In genomic region chr9:93207326-93207814, GRCh38 we compare ENCODE assay signal across 10 cellular contexts. TPM values are rescaled to one million over a fixed set of nuclear protein-coding genes. Genes with fewer than 3 reads are reported as not detected.
DNase-seq lines count a peak whose midpoint lies in the region; ATAC-seq and TF ChIP-seq lines count a peak whose summit lies in the region.
"Had no signal": no experiment of that assay in that cellular context is flagged by ENCODE, and none has a peak within 500 bp of the region (broad histone marks: within the 10 kb centered on the region; RNA-seq: fewer than 3 reads in every experiment).

No MANE protein-coding gene starts in this region.

- H3K27ac Mint-ChIP-seq in nephron, result peak overlapping the region; percentile 89 to 97 (median 94)

- no peak for ATAC-seq in activated T-cell treated with anti-CD3 and anti-CD28 coated beads, Interleukin-2, amount 50 U/mL, for 4 hours
- no peak for ATAC-seq in HG03457 (IDR thresholded peaks at IDR 0.05; ENCODE audit: unreplicated experiment)
- no peak for ATAC-seq in HG02840 (IDR thresholded peaks at IDR 0.05; ENCODE audit: low FRiP score, unreplicated experiment)

- peak; percentile 32 for DNase-seq in BJ (ENCODE audit: low read depth)
- peak; percentile 59 for DNase-seq in NCI-H2171 (lab: John Stamatoyannopoulos, UW)
- no peak for DNase-seq in activated T-cell treated with anti-CD3 and anti-CD28 coated beads, Interleukin-2, amount 50 U/mL, for 4 hours
- no peak for DNase-seq in erythroblast (lab: John Stamatoyannopoulos, UW)

- H3K4me1 Mint-ChIP-seq in nephron, result peaks cover 59% of the 10 kb centered on the region
- peaks cover 5% of the 10 kb centered on the region for H3K4me1 Mint-ChIP-seq in activated T-cell treated with anti-CD3 and anti-CD28 coated beads, Interleukin-2, amount 50 U/mL, for 4 hours (ENCODE audit: low read depth)

- no peaks in the 10 kb centered on the region for H3K9me3 Mint-ChIP-seq in nephron
- no peaks in the 10 kb centered on the region for H3K9me3 Mint-ChIP-seq in activated T-cell treated with anti-CD3 and anti-CD28 coated beads, Interleukin-2, amount 50 U/mL, for 4 hours

- TF ChIP-seq POLR2A in erythroblast (IDR thresholded peaks at IDR 0.05; ENCODE audit: low read length), result no peak

- H3K4me1 ChIP-seq in duodenal mucosa (ENCODE audit: control insufficient read depth in 1 of 2, insufficient read depth in 2 of 2, low read length in 2 of 2), result peaks cover 64 to 65% of the 10 kb centered on the region in 2 donors

- CTCF ChIA-PET in BJ (lab: Yijun Ruan, JAX), result no interaction called here

- H3K27me3 ChIP-seq in BJ (ENCODE audit: control insufficient read depth, insufficient read depth, low read length), result peaks cover 3% of the 10 kb centered on the region; the same call in 1 of the 2 replicates
- H3K27me3 ChIP-seq in duodenal mucosa (ENCODE audit: control insufficient read depth in 1 of 2, insufficient read depth in 2 of 2, low read length in 2 of 2), result no peaks in the 10 kb centered on the region

- H3K9ac ChIP-seq in duodenal mucosa (ENCODE audit: low read depth in 1 of 2, low read length in 2 of 2), result peak overlapping the region in 1 of 2 donors; percentile 50

- 0 out of 2 replicates have a peak, but pooled peaks have one; percentile 11 for TF ChIP-seq CTCF in BJ (IDR thresholded peaks at IDR 0.05; ENCODE audit: insufficient read depth, low read depth, low read length)
- TF ChIP-seq CTCF in nephron (IDR thresholded peaks at IDR 0.05; ENCODE audit: unreplicated experiment in 3 of 3), result no peak

- no peaks in the 10 kb centered on the region for H3K9me3 ChIP-seq in duodenal mucosa (ENCODE audit: control insufficient read depth in 1 of 2, low read length in 2 of 2)

- POLR2A ChIA-PET in BJ (lab: Charles Lee), result no interaction called here

- H3K27me3 Mint-ChIP-seq in nephron (ENCODE audit: low read depth), result peaks cover 9% of the 10 kb centered on the region
- no peaks in the 10 kb centered on the region for H3K27me3 Mint-ChIP-seq in activated T-cell treated with anti-CD3 and anti-CD28 coated beads, Interleukin-2, amount 50 U/mL, for 4 hours (ENCODE audit: low read depth)

- H3K36me3 ChIP-seq in BJ (ENCODE audit: control insufficient read depth, insufficient read depth, low read length), result no peaks in the 10 kb centered on the region
- peaks cover 0 to 4% of the 10 kb centered on the region in 2 donors for H3K36me3 ChIP-seq in duodenal mucosa (ENCODE audit: control insufficient read depth in 1 of 2, insufficient read depth in 2 of 2, low read length in 2 of 2)

- no peaks in the 10 kb centered on the region for H3K36me3 Mint-ChIP-seq in nephron (ENCODE audit: low read depth)
- H3K36me3 Mint-ChIP-seq in activated T-cell treated with anti-CD3 and anti-CD28 coated beads, Interleukin-2, amount 50 U/mL, for 4 hours (ENCODE audit: insufficient read depth), result no peaks in the 10 kb centered on the region

- H3K4me3 ChIP-seq in BJ (ENCODE audit: low read depth, low read length) (no peak overlapping the region), duodenal mucosa (ENCODE audit: low read depth in 1 of 2, low read length in 2 of 2) (peak overlapping the region; percentile 26 to 28)

- H3K27ac ChIP-seq in duodenal mucosa (ENCODE audit: low read depth, low read length), result peak overlapping the region; percentile 50
- H3K27ac ChIP-seq: HL-60 had no signal

- peak overlapping the region in 2 of 3 experiments; percentile 44 for H3K4me3 Mint-ChIP-seq in nephron
- no peak overlapping the region for H3K4me3 Mint-ChIP-seq in activated T-cell treated with anti-CD3 and anti-CD28 coated beads, Interleukin-2, amount 50 U/mL, for 4 hours

RNA-seq across cellular contexts. Expression of gene WNK2, which starts 23.4 kb away (rescaled TPM):
- polyA plus RNA-seq in BJ (2011; rRNA removed), result not detected in 2 replicates
- polyA minus RNA-seq in BJ (2011; rRNA and poly(A)+ RNA removed), result not detected in 2 replicates
- 1 to 10 TPM; 2.7 to 3.3 (median 3.0) TPM for total RNA-seq in activated T-cell treated with anti-CD3 and anti-CD28 coated beads, Interleukin-2, amount 50 U/mL, for 4 hours
- total RNA-seq: pulmonary artery endothelial cell had no signal

Comparison
In these comparisons a context has a peak if more than half of its experiments do, and no peak if none do; other contexts are left out.
1. DNase-seq: peak in BJ (single experiment) and NCI-H2171 (single experiment); none in activated T-cell treated with anti-CD3 and anti-CD28 coated beads, Interleukin-2, amount 50 U/mL, for 4 hours (single experiment) and erythroblast (0 of 2).